Comparison of ENCODE assay signal across 12 cellular contexts in the genomic region with DNA sequence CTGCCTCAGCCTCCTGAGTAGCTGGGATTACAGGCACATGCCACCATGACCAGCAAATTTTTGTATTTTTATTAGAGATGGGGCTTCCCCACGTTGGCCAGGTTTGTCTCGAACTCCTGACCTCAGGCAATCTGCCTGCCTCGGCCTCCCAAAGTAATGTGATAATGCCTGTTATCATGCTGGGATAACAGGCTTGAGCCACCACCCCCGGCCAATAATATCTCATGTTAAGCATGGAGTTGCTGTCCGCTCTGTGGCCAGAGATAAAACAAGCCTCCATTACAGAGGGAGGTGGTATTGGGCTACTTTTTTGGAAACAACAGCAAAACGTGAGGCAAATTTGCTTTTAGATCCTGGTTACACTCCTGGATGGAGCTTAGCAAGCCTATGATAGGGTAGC. TPM values are rescaled to one million over a fixed set of nuclear protein-coding genes. Genes with fewer than 3 reads are reported as not detected.
"Had no signal": no experiment of that assay in that cellular context is flagged by ENCODE, and none has a peak within 500 bp of the region (broad histone marks: within the 10 kb centered on the region; RNA-seq: fewer than 3 reads in every experiment).

No MANE protein-coding gene starts in this region.

RNA-seq across cellular contexts. Expression of gene ALG1L2, which starts 32.9 kb away (rescaled TPM):
- total RNA-seq: kidney epithelial cell, left ventricle myocardium inferior, left ventricle myocardium superior, liver, lower leg skin, lung microvascular endothelial cell, mononuclear cell, myocyte had no signal
- polyA plus RNA-seq: keratinocyte; liver; lung; mammary epithelial cell; naive thymus-derived CD4-positive, alpha-beta T cell had no signal
